ENCODE assay signal across 8 cellular contexts in the genomic region with DNA sequence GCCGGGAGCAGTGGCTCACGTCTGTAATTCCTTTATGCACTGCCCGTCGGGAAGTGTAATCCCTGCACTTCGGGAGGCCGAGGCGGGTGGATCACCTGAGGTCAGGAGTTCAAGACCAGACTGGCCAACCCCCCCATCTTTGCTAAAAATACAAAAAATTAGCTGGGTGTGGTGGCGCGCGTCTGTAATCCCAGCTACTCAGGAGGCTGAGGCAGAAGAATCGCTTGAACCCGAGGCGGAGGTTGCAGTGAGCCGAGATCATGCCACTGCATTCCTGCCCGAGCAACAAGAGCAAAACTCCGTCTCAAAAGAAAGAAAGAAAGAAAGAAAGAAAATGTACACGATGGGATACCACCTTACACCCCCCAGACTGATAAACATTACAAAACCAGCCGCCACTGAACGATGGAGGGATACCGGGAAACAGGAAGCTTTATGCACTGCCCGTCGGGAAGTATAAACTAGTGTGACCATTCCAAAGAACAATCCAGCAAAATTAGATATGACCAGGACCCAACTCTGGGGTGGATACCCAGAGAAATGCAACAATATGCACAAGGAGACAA. TPM values are rescaled to one million over a fixed set of nuclear protein-coding genes. Genes with fewer than 3 reads are reported as not detected.
A peak's percentile ranks its signal among the peaks of the same experiment; 100 is the strongest.
DNase-seq lines count a peak whose midpoint lies in the region; ATAC-seq and TF ChIP-seq lines count a peak whose summit lies in the region.

No MANE protein-coding gene starts in this region.

- TF ChIP-seq RAD21 in neural cell (conservative IDR thresholded peaks at IDR 0.05) = no peak

- ATAC-seq in HG03196 (IDR thresholded peaks at IDR 0.05; ENCODE audit: unreplicated experiment) (no peak), left lobe of liver (no peak)

- H4K20me1 ChIP-seq in OCI-LY1 (ENCODE audit: insufficient read depth, low read length) = no peaks in the 10 kb centered on the region
- no peaks in the 10 kb centered on the region for H4K20me1 ChIP-seq in neural cell (ENCODE audit: insufficient read depth)

- H3K27ac ChIP-seq in OCI-LY1 (ENCODE audit: low read depth, low read length, poor library complexity, severe bottlenecking) (peak overlapping the region; percentile 46), neural cell (ENCODE audit: low read length) (peak overlapping the region; percentile 69)
- H3K27ac ChIP-seq in effector memory CD4-positive, alpha-beta T cell (ENCODE audit: insufficient read depth, low read length, poor library complexity, severe bottlenecking) = peak overlapping the region; percentile 75

- POLR2A ChIA-PET in BJ (lab: Charles Lee) = no interaction called here

- H3K79me2 ChIP-seq in OCI-LY1 (ENCODE audit: insufficient read depth, low read length) = no peaks in the 10 kb centered on the region
- peaks cover 33% of the 10 kb centered on the region for H3K79me2 ChIP-seq in neural cell (replicated peaks; ENCODE audit: insufficient read depth, low read length)

- H2AFZ ChIP-seq in OCI-LY1 (ENCODE audit: low read length) = no peak overlapping the region
- H2AFZ ChIP-seq in neural cell (ENCODE audit: low read depth, low read length) = no peak overlapping the region

- H3K9me3 ChIP-seq in OCI-LY1 (ENCODE audit: low read length) (no peaks in the 10 kb centered on the region), neural cell (ENCODE audit: low read length) (no peaks in the 10 kb centered on the region)
- H3K9me3 ChIP-seq in effector memory CD4-positive, alpha-beta T cell (ENCODE audit: control insufficient read depth, low read length) = no peaks in the 10 kb centered on the region

- peak overlapping the region; percentile 68 for H3K4me2 ChIP-seq in OCI-LY1 (ENCODE audit: low read length)
- H3K4me2 ChIP-seq in neural cell (ENCODE audit: low read length) = peak overlapping the region; percentile 66

- H3K9me2 ChIP-seq in OCI-LY1 (ENCODE audit: low read depth, low read length) (no peaks in the 10 kb centered on the region), neural cell (ENCODE audit: insufficient read depth, low read length) (no peaks in the 10 kb centered on the region)

- no peaks in the 10 kb centered on the region for H3F3A ChIP-seq in OCI-LY1 (ENCODE audit: insufficient read depth, low read length)
- H3F3A ChIP-seq in neural cell (ENCODE audit: insufficient read depth, low read length, poor library complexity, severe bottlenecking) = peaks cover 4% of the 10 kb centered on the region

- H3K4me3 ChIP-seq in BJ (ENCODE audit: low read depth, low read length) (peak overlapping the region; percentile 91), OCI-LY1 (ENCODE audit: low read depth, low read length, poor library complexity, severe bottlenecking) (peak overlapping the region; percentile 79), neural cell (ENCODE audit: low read length) (peak overlapping the region; percentile 88)
- peak overlapping the region; percentile 97 for H3K4me3 ChIP-seq in effector memory CD4-positive, alpha-beta T cell (ENCODE audit: insufficient read depth, low read depth, low read length, poor library complexity, severe bottlenecking)

- no peak for DNase-seq in BJ (ENCODE audit: low read depth)
- no peak for DNase-seq in effector memory CD4-positive, alpha-beta T cell
- no peak for DNase-seq in NCI-H526 (lab: John Stamatoyannopoulos, UW)
- no peak for DNase-seq in NOMO-1 treated with DMSO at 0.1 percent for 48 hours (lab: John Stamatoyannopoulos, UW; ENCODE audit: unreplicated experiment)
- DNase-seq in left lobe of liver (ENCODE audit: low spot score) = no peak

- H3K36me3 ChIP-seq in BJ (ENCODE audit: control insufficient read depth, insufficient read depth, low read length) = peaks cover 6% of the 10 kb centered on the region
- peaks cover 14% of the 10 kb centered on the region; the same call in 1 of the 2 replicates for H3K36me3 ChIP-seq in OCI-LY1 (ENCODE audit: insufficient read depth, low read length)
- peaks cover 9% of the 10 kb centered on the region for H3K36me3 ChIP-seq in effector memory CD4-positive, alpha-beta T cell (ENCODE audit: control insufficient read depth, insufficient read depth, low read length)
- H3K36me3 ChIP-seq in neural cell (ENCODE audit: insufficient read depth, low read length) = no peaks in the 10 kb centered on the region

- TF ChIP-seq EP300 in neural cell (conservative IDR thresholded peaks at IDR 0.05; ENCODE audit: poor library complexity, severe bottlenecking) = no peak

- TF ChIP-seq CTCF in BJ (IDR thresholded peaks at IDR 0.05; ENCODE audit: insufficient read depth, low read depth, low read length) = no peak
- no peak for TF ChIP-seq CTCF in OCI-LY1 (IDR thresholded peaks at IDR 0.05; ENCODE audit: low read length)
- TF ChIP-seq CTCF in neural cell (IDR thresholded peaks at IDR 0.05; ENCODE audit: poor library complexity, severe bottlenecking) = no peak

- peaks cover 16% of the 10 kb centered on the region for H3K4me1 ChIP-seq in OCI-LY1 (ENCODE audit: insufficient read depth, low read length, severe bottlenecking)
- no peaks in the 10 kb centered on the region for H3K4me1 ChIP-seq in effector memory CD4-positive, alpha-beta T cell (ENCODE audit: control insufficient read depth, insufficient read depth, low read length, poor library complexity, severe bottlenecking)

- no peaks in the 10 kb centered on the region for H3K27me3 ChIP-seq in BJ (ENCODE audit: control insufficient read depth, insufficient read depth, low read length)
- H3K27me3 ChIP-seq in OCI-LY1 (ENCODE audit: insufficient read depth, low read length) = no peaks in the 10 kb centered on the region
- no peaks in the 10 kb centered on the region for H3K27me3 ChIP-seq in effector memory CD4-positive, alpha-beta T cell (replicated peaks; ENCODE audit: control insufficient read depth, insufficient read depth, low read length, poor library complexity, severe bottlenecking)
- no peaks in the 10 kb centered on the region for H3K27me3 ChIP-seq in neural cell (ENCODE audit: insufficient read depth, low read depth, low read length)

- CTCF ChIA-PET in BJ (lab: Yijun Ruan, JAX) = interaction anchor here (1.2 to 4.3 kb wide), 4 partner anchors 11 to 199 kb away, joined by 3 to 16 read pairs (median 4); no protein-coding TSS in a partner anchor

- H3K9ac ChIP-seq in OCI-LY1 (ENCODE audit: low read length) (peak overlapping the region; percentile 79; the same call in 1 of the 2 replicates), neural cell (ENCODE audit: low read length) (peak overlapping the region; percentile 78)

TF ChIP-seq in neural cell, 6 proteins besides CTCF, POLR2A, EP300 and RAD21:
- TF ChIP-seq SMC3 (conservative IDR thresholded peaks at IDR 0.05; ENCODE audit: poor library complexity) = no peak
- no peak for TF ChIP-seq TAF1 (IDR thresholded peaks at IDR 0.05; ENCODE audit: low read depth)
- no peak for TF ChIP-seq EZH2 (IDR thresholded peaks at IDR 0.05; ENCODE audit: borderline replicate concordance, insufficient read depth, low read length, poor library complexity, severe bottlenecking)
- TF ChIP-seq, protein P1, sequence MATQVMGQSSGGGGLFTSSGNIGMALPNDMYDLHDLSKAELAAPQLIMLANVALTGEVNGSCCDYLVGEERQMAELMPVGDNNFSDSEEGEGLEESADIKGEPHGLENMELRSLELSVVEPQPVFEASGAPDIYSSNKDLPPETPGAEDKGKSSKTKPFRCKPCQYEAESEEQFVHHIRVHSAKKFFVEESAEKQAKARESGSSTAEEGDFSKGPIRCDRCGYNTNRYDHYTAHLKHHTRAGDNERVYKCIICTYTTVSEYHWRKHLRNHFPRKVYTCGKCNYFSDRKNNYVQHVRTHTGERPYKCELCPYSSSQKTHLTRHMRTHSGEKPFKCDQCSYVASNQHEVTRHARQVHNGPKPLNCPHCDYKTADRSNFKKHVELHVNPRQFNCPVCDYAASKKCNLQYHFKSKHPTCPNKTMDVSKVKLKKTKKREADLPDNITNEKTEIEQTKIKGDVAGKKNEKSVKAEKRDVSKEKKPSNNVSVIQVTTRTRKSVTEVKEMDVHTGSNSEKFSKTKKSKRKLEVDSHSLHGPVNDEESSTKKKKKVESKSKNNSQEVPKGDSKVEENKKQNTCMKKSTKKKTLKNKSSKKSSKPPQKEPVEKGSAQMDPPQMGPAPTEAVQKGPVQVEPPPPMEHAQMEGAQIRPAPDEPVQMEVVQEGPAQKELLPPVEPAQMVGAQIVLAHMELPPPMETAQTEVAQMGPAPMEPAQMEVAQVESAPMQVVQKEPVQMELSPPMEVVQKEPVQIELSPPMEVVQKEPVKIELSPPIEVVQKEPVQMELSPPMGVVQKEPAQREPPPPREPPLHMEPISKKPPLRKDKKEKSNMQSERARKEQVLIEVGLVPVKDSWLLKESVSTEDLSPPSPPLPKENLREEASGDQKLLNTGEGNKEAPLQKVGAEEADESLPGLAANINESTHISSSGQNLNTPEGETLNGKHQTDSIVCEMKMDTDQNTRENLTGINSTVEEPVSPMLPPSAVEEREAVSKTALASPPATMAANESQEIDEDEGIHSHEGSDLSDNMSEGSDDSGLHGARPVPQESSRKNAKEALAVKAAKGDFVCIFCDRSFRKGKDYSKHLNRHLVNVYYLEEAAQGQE (IDR thresholded peaks at IDR 0.05; ENCODE audit: borderline replicate concordance) = no peak
- TF ChIP-seq POLR2AphosphoS5 (IDR thresholded peaks at IDR 0.05) = no peak
- TF ChIP-seq MXI1 (conservative IDR thresholded peaks at IDR 0.05; ENCODE audit: poor library complexity, severe bottlenecking) = no peak

RNA-seq across cellular contexts. Expression of a gene that starts 1.1 kb away (rescaled TPM):
- 8.4 and 12.4 TPM in 2 replicates for polyA plus RNA-seq in BJ (2011; rRNA removed)
- 11.5 and 11.7 TPM in 2 replicates for polyA minus RNA-seq in BJ (2011; rRNA and poly(A)+ RNA removed)
- polyA plus RNA-seq in neural cell = 106 and 121 TPM in 2 replicates
- 40.7 and 50.9 TPM in 2 replicates for polyA minus RNA-seq in neural cell
- 39.7 TPM for total RNA-seq in left lobe of liver

RNA-seq across cellular contexts. Expression of a gene that starts 46.6 kb away (rescaled TPM):
- not detected in 2 replicates for polyA plus RNA-seq in BJ (2011; rRNA removed)
- not detected in 2 replicates for polyA minus RNA-seq in BJ (2011; rRNA and poly(A)+ RNA removed)
- not detected in 2 replicates for polyA plus RNA-seq in neural cell
- polyA minus RNA-seq in neural cell = not detected in 2 replicates
- total RNA-seq in left lobe of liver = 0.08 TPM
